In genomic region chr5:108146222-108146621, GRCh38 we compare ENCODE assay signal across 16 cellular contexts.
DNase-seq lines count a peak whose midpoint lies in the region; ATAC-seq, FAIRE-seq and TF ChIP-seq lines count a peak whose summit lies in the region.
"Had no signal": no experiment of that assay in that cellular context is flagged by ENCODE, and none has a peak within 500 bp of the region (broad histone marks: within the 10 kb centered on the region; RNA-seq: fewer than 3 reads in every experiment).

No MANE protein-coding gene starts in this region.

- no peak overlapping the region for H3K4me2 ChIP-seq in H9 (ENCODE audit: insufficient read depth, insufficient read length, low read length)
- no peak overlapping the region for H3K4me2 ChIP-seq in astrocyte (ENCODE audit: low read length)

- H3K36me3 ChIP-seq in astrocyte (ENCODE audit: insufficient read depth, low read length), result no peaks in the 10 kb centered on the region
- H3K36me3 ChIP-seq: HAP-1 had no signal

- no peak overlapping the region for H3K56ac ChIP-seq in H9 (ENCODE audit: insufficient read length, low read depth, low read length)

- H3K9me3 Mint-ChIP-seq in activated CD4-positive, alpha-beta T cell treated with anti-CD3 and anti-CD28 coated beads, Interleukin-2, amount 10 ng/mL, durations not matched to agents 24 days and 14 days, result no peaks in the 10 kb centered on the region
- H3K9me3 Mint-ChIP-seq in H9 (no peaks in the 10 kb centered on the region), astrocyte (ENCODE audit: unreplicated experiment) (no peaks in the 10 kb centered on the region), natural killer cell (no peaks in the 10 kb centered on the region)
- H3K9me3 Mint-ChIP-seq: CD14-positive monocyte had no signal

- H3K4me1 ChIP-seq in H9 (ENCODE audit: insufficient read depth, low read length) (no peaks in the 10 kb centered on the region), astrocyte (ENCODE audit: insufficient read depth, low read length) (peaks cover 4% of the 10 kb centered on the region)
- H3K4me1 ChIP-seq: HAP-1 had no signal

- H3K4me3 ChIP-seq in astrocyte (ENCODE audit: insufficient read depth, low read depth, low read length), result no peak overlapping the region
- H3K4me3 ChIP-seq: GM12878, HAP-1 had no signal

- intact Hi-C loops in activated CD4-positive, alpha-beta T cell treated with anti-CD3 and anti-CD28 coated beads, Interleukin-2, amount 10 ng/mL, durations not matched to agents 24 days and 14 days (cut with micrococcal nuclease), result no loop called here
- intact Hi-C loops in natural killer cell (cut with micrococcal nuclease), result no loop called here

- H2AK5ac ChIP-seq in H9 (ENCODE audit: insufficient read length, low read length), result no peak overlapping the region

- H2AFZ ChIP-seq in H9 (ENCODE audit: low read length), result no peak overlapping the region
- no peak overlapping the region for H2AFZ ChIP-seq in astrocyte (ENCODE audit: low read depth, low read length)

- peaks cover 5% of the 10 kb centered on the region for H3K4me1 Mint-ChIP-seq in activated CD4-positive, alpha-beta T cell treated with anti-CD3 and anti-CD28 coated beads, Interleukin-2, amount 10 ng/mL, durations not matched to agents 24 days and 14 days
- H3K4me1 Mint-ChIP-seq in H9 (0 out of 4 replicates have a peak, but pooled peaks cover 0 to 2% of the 10 kb centered on the region in 2 experiments), astrocyte (ENCODE audit: low read depth, unreplicated experiment) (peaks cover 34% of the 10 kb centered on the region), natural killer cell (peaks cover 15 to 16% of the 10 kb centered on the region in 2 donors)

- H4K20me1 ChIP-seq in H9 (ENCODE audit: control insufficient read depth, insufficient read depth, insufficient read length), result no peaks in the 10 kb centered on the region
- H4K20me1 ChIP-seq in astrocyte (ENCODE audit: insufficient read depth, low read length), result no peaks in the 10 kb centered on the region

- no peak overlapping the region for H3K18ac ChIP-seq in H9 (ENCODE audit: insufficient read length, low read depth, low read length)

- H4K8ac ChIP-seq in H9 (replicated peaks; ENCODE audit: insufficient read length, low read depth, low read length), result no peak overlapping the region

- H2BK15ac ChIP-seq in H9 (ENCODE audit: low read depth, low read length), result no peak overlapping the region

- no peaks in the 10 kb centered on the region for H3K9me3 ChIP-seq in H9 (ENCODE audit: control insufficient read depth, low read depth, low read length)
- H3K9me3 ChIP-seq in astrocyte (ENCODE audit: insufficient read depth, low read depth, low read length), result no peaks in the 10 kb centered on the region
- H3K9me3 ChIP-seq: HAP-1 had no signal

- no peaks in the 10 kb centered on the region for H3K23me2 ChIP-seq in H9 (ENCODE audit: insufficient read length, low read depth, low read length, poor library complexity, severe bottlenecking)

- no peak overlapping the region for H4K5ac ChIP-seq in H9 (ENCODE audit: insufficient read length, low read depth, low read length)

- no peaks in the 10 kb centered on the region for H3K36me3 Mint-ChIP-seq in activated CD4-positive, alpha-beta T cell treated with anti-CD3 and anti-CD28 coated beads, Interleukin-2, amount 10 ng/mL, durations not matched to agents 24 days and 14 days (ENCODE audit: low read depth)
- H3K36me3 Mint-ChIP-seq in H9 (ENCODE audit: insufficient read depth in 1 of 3, low read depth in 3 of 3), result no peaks in the 10 kb centered on the region
- peaks cover 8% of the 10 kb centered on the region for H3K36me3 Mint-ChIP-seq in astrocyte (ENCODE audit: low read depth, unreplicated experiment)
- no peaks in the 10 kb centered on the region for H3K36me3 Mint-ChIP-seq in natural killer cell

- peak overlapping the region; percentile 26 for H3K4me3 Mint-ChIP-seq in activated CD4-positive, alpha-beta T cell treated with anti-CD3 and anti-CD28 coated beads, Interleukin-2, amount 10 ng/mL, durations not matched to agents 24 days and 14 days
- H3K4me3 Mint-ChIP-seq in H9, result no peak overlapping the region
- no peak overlapping the region for H3K4me3 Mint-ChIP-seq in astrocyte (ENCODE audit: unreplicated experiment)
- no peak overlapping the region for H3K4me3 Mint-ChIP-seq in natural killer cell

- H3K27ac ChIP-seq in H9 (ENCODE audit: insufficient read length, low read depth, low read length) (no peak overlapping the region), astrocyte (ENCODE audit: low read depth, low read length) (no peak overlapping the region)
- H3K27ac ChIP-seq: 22Rv1, HL-60 had no signal

- WGBS in H9 (ENCODE audit: extremely low coverage, insufficient read length, low lambda C conversion rate), result no CpG with 5 or more reads among the region's 4 CpGs

- H3K14ac ChIP-seq in H9 (ENCODE audit: insufficient read depth, low read length), result no peak overlapping the region

- no peak overlapping the region for H3K4ac ChIP-seq in H9 (ENCODE audit: low read depth, low read length)

- H4K91ac ChIP-seq in H9 (ENCODE audit: insufficient read length, low read depth, low read length), result no peak overlapping the region

- ATAC-seq in natural killer cell (no peak), omental fat pad (ENCODE audit: low FRiP score) (no peak), HG03159 (IDR thresholded peaks at IDR 0.05; ENCODE audit: unreplicated experiment) (no peak)
- ATAC-seq: GM12878 had no signal

- FAIRE-seq in astrocyte (lab: Jason Lieb, UNC), result no peak
- FAIRE-seq: GM12878, GM18507 had no signal

- H2BK120ac ChIP-seq in H9 (ENCODE audit: low read depth, low read length, poor library complexity, severe bottlenecking), result no peak overlapping the region

- no peaks in the 10 kb centered on the region for H3K27me3 Mint-ChIP-seq in activated CD4-positive, alpha-beta T cell treated with anti-CD3 and anti-CD28 coated beads, Interleukin-2, amount 10 ng/mL, durations not matched to agents 24 days and 14 days
- H3K27me3 Mint-ChIP-seq in H9 (ENCODE audit: low read depth) (no peaks in the 10 kb centered on the region), astrocyte (ENCODE audit: low read depth, unreplicated experiment) (no peaks in the 10 kb centered on the region), natural killer cell (ENCODE audit: low read depth in 2 of 2) (no peaks in the 10 kb centered on the region)

- no peak overlapping the region for H2BK12ac ChIP-seq in H9 (ENCODE audit: insufficient read length, low read depth, low read length)

- no peaks in the 10 kb centered on the region for H3K79me1 ChIP-seq in H9 (ENCODE audit: insufficient read depth, low read depth, low read length, poor library complexity, severe bottlenecking)

- H3K9ac ChIP-seq in H9 (ENCODE audit: extremely low read depth, insufficient read length, low read length), result no peak overlapping the region
- no peak overlapping the region for H3K9ac ChIP-seq in astrocyte (ENCODE audit: low read length)

- H3T11ph ChIP-seq in H9 (ENCODE audit: low read length), result no peak overlapping the region

- CTCF ChIA-PET in GM10248 (lab: Yijun Ruan, JAX), result interaction anchor here (1.2 to 1.6 kb wide), 2 partner anchors 9 to 199 kb away, joined by 3 to 4 read pairs; no protein-coding TSS in a partner anchor

- H2BK5ac ChIP-seq in H9 (ENCODE audit: insufficient read length, low read length), result no peak overlapping the region

- no peak overlapping the region for H3K23ac ChIP-seq in H9 (ENCODE audit: insufficient read length, low read depth, low read length)

- POLR2A ChIA-PET in GM10248 (lab: Yijun Ruan, JAX), result no interaction called here

- H3K27me3 ChIP-seq in H9 (ENCODE audit: insufficient read depth, low read length), result no peaks in the 10 kb centered on the region
- no peaks in the 10 kb centered on the region for H3K27me3 ChIP-seq in astrocyte (ENCODE audit: insufficient read depth, low read length)

- no peak for DNase-seq in activated CD4-positive, alpha-beta T cell treated with anti-CD3 and anti-CD28 coated beads, Interleukin-2, amount 10 ng/mL, durations not matched to agents 24 days and 14 days
- DNase-seq in activated CD4-positive, alpha-beta T cell treated with anti-CD3 and anti-CD28 coated beads for 1 hour, result no peak
- DNase-seq in H9 (no peak), astrocyte (ENCODE audit: low read depth) (no peak), natural killer cell (no peak), omental fat pad (ENCODE audit: low spot score) (no peak), GM10248 (ENCODE audit: extremely low spot score) (no peak)
- DNase-seq: DMS53, GOT3 had no signal

- TF ChIP-seq CTCF in H9 (conservative IDR thresholded peaks at IDR 0.05) (no peak), astrocyte (IDR thresholded peaks at IDR 0.05; ENCODE audit: insufficient read depth, low read depth, low read length) (no peak), natural killer cell (IDR thresholded peaks at IDR 0.05) (no peak), omental fat pad (IDR thresholded peaks at IDR 0.05) (no peak), GM10248 (IDR thresholded peaks at IDR 0.05; ENCODE audit: control extremely low read depth, extremely low read depth, low read depth, missing control alignments) (no peak)

- no peak overlapping the region for H3K27ac Mint-ChIP-seq in activated CD4-positive, alpha-beta T cell treated with anti-CD3 and anti-CD28 coated beads, Interleukin-2, amount 10 ng/mL, durations not matched to agents 24 days and 14 days
- peak overlapping the region in 2 of 3 experiments; percentile 10 to 19; a peak in 3 of 7 replicates for H3K27ac Mint-ChIP-seq in H9
- H3K27ac Mint-ChIP-seq in astrocyte (ENCODE audit: unreplicated experiment), result peak overlapping the region; percentile 85
- H3K27ac Mint-ChIP-seq in natural killer cell, result peak overlapping the region; percentile 64 to 79

- H2BK20ac ChIP-seq in H9 (ENCODE audit: low read depth, low read length, poor library complexity, severe bottlenecking), result no peak overlapping the region

- H3K79me2 ChIP-seq in H9 (ENCODE audit: insufficient read depth, low read length) (no peaks in the 10 kb centered on the region), astrocyte (ENCODE audit: insufficient read depth, low read length) (no peaks in the 10 kb centered on the region)
